Comparison of ENCODE assay signal across 8 cellular contexts in genomic region chr19:42140125-42140754, GRCh38. TPM values are rescaled to one million over a fixed set of nuclear protein-coding genes. Genes with fewer than 3 reads are reported as not detected.
DNase-seq lines count a peak whose midpoint lies in the region; ATAC-seq and TF ChIP-seq lines count a peak whose summit lies in the region.

No MANE protein-coding gene starts in this region.

- no peak overlapping the region for H3K4me2 ChIP-seq in osteoblast (ENCODE audit: insufficient read depth, low read length)

- no peaks in the 10 kb centered on the region for H3K36me3 ChIP-seq in osteoblast (ENCODE audit: insufficient read depth, low read length)

- TF ChIP-seq CTCF in osteoblast (IDR thresholded peaks at IDR 0.05; ENCODE audit: extremely low read depth, low read depth, low read length): no peak

- no peak overlapping the region for H3K4me3 ChIP-seq in osteoblast (ENCODE audit: insufficient read depth, low read length)

- peaks cover 2% of the 10 kb centered on the region for H3K27me3 ChIP-seq in osteoblast (ENCODE audit: insufficient read depth, low read length)

- ATAC-seq in HG02763 (IDR thresholded peaks at IDR 0.05; ENCODE audit: unreplicated experiment) (no peak), HG03442 (IDR thresholded peaks at IDR 0.05; ENCODE audit: unreplicated experiment) (no peak)

- H3K9me3 ChIP-seq in osteoblast (ENCODE audit: low read depth, low read length): no peaks in the 10 kb centered on the region

- no peaks in the 10 kb centered on the region for H3K4me1 ChIP-seq in osteoblast (ENCODE audit: insufficient read depth, low read length)

- H4K20me1 ChIP-seq in osteoblast (ENCODE audit: insufficient read depth, low read length): peaks cover 10% of the 10 kb centered on the region

- H3K27ac ChIP-seq in osteoblast (ENCODE audit: low read depth, low read length): no peak overlapping the region

- no peak overlapping the region for H2AFZ ChIP-seq in osteoblast (ENCODE audit: low read length)

- DNase-seq in GM04504 (ENCODE audit: low read depth) (peak; percentile 39), RKO (ENCODE audit: low spot score) (peak; percentile 71), fibroblast of gingiva (ENCODE audit: low read depth) (peak; percentile 46), osteoblast (ENCODE audit: insufficient read length, low spot score, missing footprints) (peak; percentile 92), NCI-H446 treated with DMSO at 0.1 percent for 48 hours (lab: John Stamatoyannopoulos, UW) (no peak), D341Med (ENCODE audit: low spot score) (no peak)

- H3K79me2 ChIP-seq in osteoblast (ENCODE audit: insufficient read depth, low read length): no peaks in the 10 kb centered on the region

RNA-seq across cellular contexts. Expression of gene POU2F2, which starts 8.0 kb away (rescaled TPM):
- under 0.01 and 0.88 TPM in 2 replicates for total RNA-seq in osteoblast

Comparison
In these comparisons a context has a peak if more than half of its experiments do, and no peak if none do; other contexts are left out.
1. DNase-seq: peak in GM04504 (single experiment), RKO (single experiment), fibroblast of gingiva (single experiment) and osteoblast (single experiment); none in NCI-H446 treated with DMSO at 0.1 percent for 48 hours (single experiment) and D341Med (single experiment).